Comparison of ENCODE assay signal across 1 cellular context in genomic region chr2:159612255-159612901, GRCh38.
TF ChIP-seq lines count a peak whose summit lies in the region.

No MANE protein-coding gene starts in this region.

TF ChIP-seq in GM23338, 12 proteins besides CTCF, POLR2A, EP300 and RAD21 (continued from another document):
- TF ChIP-seq ZNF462 (CRISPR knock-in tag; IDR thresholded peaks at IDR 0.05) (no peak), ZNF331 (CRISPR knock-in tag; IDR thresholded peaks at IDR 0.05; ENCODE audit: low read depth) (no peak), EZH2 (IDR thresholded peaks at IDR 0.05; ENCODE audit: low read depth, unreplicated experiment) (no peak), JUNB (IDR thresholded peaks at IDR 0.05; ENCODE audit: unreplicated experiment) (no peak), STAT1 (IDR thresholded peaks at IDR 0.05; ENCODE audit: unreplicated experiment) (no peak), NANOG (IDR thresholded peaks at IDR 0.05; ENCODE audit: borderline replicate concordance) (no peak)
